17 cellular contexts compared by ENCODE assay signal in genomic region chr9:136042541-136042940, GRCh38.
"Had no signal": no experiment of that assay in that cellular context is flagged by ENCODE, and none has a peak within 500 bp of the region (broad histone marks: within the 10 kb centered on the region; RNA-seq: fewer than 3 reads in every experiment).

No MANE protein-coding gene starts in this region.

- FAIRE-seq: colon, frontal cortex, islet of Langerhans had no signal

- H3K9ac ChIP-seq: parathyroid adenoma had no signal

- DNase-seq: heart left ventricle; hypothalamus; kidney glomerular epithelial cell; mesendoderm; naive B cell; spleen; stimulated activated CD4-positive, alpha-beta T cell treated with anti-CD3 and anti-CD28 coated beads, Interleukin-15, amount 100 ng/mL, for 24 hours; stimulated activated CD4-positive, alpha-beta T cell treated with anti-CD3 and anti-CD28 coated beads, Interleukin-1b, Interleukin-23, amount 100 ng/mL, for 48 hours; stimulated activated CD4-positive, alpha-beta T cell treated with anti-CD3 and anti-CD28 coated beads, Interleukin-4, amount 100 ng/mL, for 24 hours; transverse colon had no signal

- H3K36me3 ChIP-seq: prostate gland had no signal

- H3K4me1 ChIP-seq: parathyroid adenoma, prostate gland, transverse colon had no signal

- H3K4me3 ChIP-seq: heart left ventricle, prostate gland, spleen, transverse colon had no signal

- H3K79me2 ChIP-seq: parathyroid adenoma had no signal

- H3K27me3 ChIP-seq: heart left ventricle, spleen, transverse colon had no signal

- H3K27ac ChIP-seq: heart left ventricle, parathyroid adenoma, prostate gland, transverse colon had no signal

- ATAC-seq: heart left ventricle; sciatic nerve; stimulated activated memory B cell treated with anti-CD40 and anti-IgM and Interleukin-4, amounts not matched to agents 10 μg/mL and 1 μg/mL and 100 μg/mL, for 72 hours had no signal

- H2AFZ ChIP-seq: parathyroid adenoma had no signal

- H3K9me3 ChIP-seq: prostate gland had no signal
